8 cellular contexts compared by ENCODE assay signal in genomic region chr2:55268288-55268906, GRCh38. TPM values are rescaled to one million over a fixed set of nuclear protein-coding genes. Genes with fewer than 3 reads are reported as not detected.
DNase-seq lines count a peak whose midpoint lies in the region; ATAC-seq and TF ChIP-seq lines count a peak whose summit lies in the region.

No MANE protein-coding gene starts in this region.

- no peaks in the 10 kb centered on the region for H3K27me3 ChIP-seq in neural progenitor cell

- CTCF ChIA-PET in OCI-LY7 (lab: Charles Lee; ENCODE audit: unreplicated experiment): interaction anchor here (0.6 kb wide), 1 partner anchor 17 kb away, joined by 3 read pairs; no protein-coding TSS in a partner anchor

- H3K4me3 ChIP-seq in OCI-LY7 (ENCODE audit: low read depth, low read length, poor library complexity, severe bottlenecking) (peak overlapping the region; percentile 85), neural progenitor cell (peak overlapping the region; percentile 94)

- H3K9me3 Mint-ChIP-seq in effector memory CD8-positive, alpha-beta T cell: no peaks in the 10 kb centered on the region
- H3K9me3 Mint-ChIP-seq in neural progenitor cell: no peaks in the 10 kb centered on the region

- intact Hi-C loops in OCI-LY7 (cut with micrococcal nuclease; ENCODE audit: unreplicated experiment): no loop called here

- TF ChIP-seq CTCF in OCI-LY7 (conservative IDR thresholded peaks at IDR 0.05; ENCODE audit: low read length) (no peak), neural progenitor cell (IDR thresholded peaks at IDR 0.05) (no peak)

- peaks cover 38% of the 10 kb centered on the region for H3K36me3 Mint-ChIP-seq in effector memory CD8-positive, alpha-beta T cell (ENCODE audit: insufficient read depth)
- peaks cover 2% of the 10 kb centered on the region for H3K36me3 Mint-ChIP-seq in neural progenitor cell

- peaks cover 15% of the 10 kb centered on the region for H3F3A ChIP-seq in neural progenitor cell (ENCODE audit: low read depth)

- H3K4me2 ChIP-seq in OCI-LY7 (ENCODE audit: low read length): peak overlapping the region; percentile 78
- H3K4me2 ChIP-seq in neural progenitor cell: peak overlapping the region; percentile 93

- no peaks in the 10 kb centered on the region for H3K9me2 ChIP-seq in OCI-LY7 (ENCODE audit: insufficient read depth, low read length)

- H3K4me1 Mint-ChIP-seq in effector memory CD8-positive, alpha-beta T cell (ENCODE audit: low read depth in 2 of 2): peaks cover 9 to 18% of the 10 kb centered on the region in 2 donors
- H3K4me1 Mint-ChIP-seq in neural progenitor cell: peaks cover 14% of the 10 kb centered on the region

- no peaks in the 10 kb centered on the region for H4K20me1 ChIP-seq in OCI-LY7 (ENCODE audit: insufficient read depth, low read length)
- no peaks in the 10 kb centered on the region for H4K20me1 ChIP-seq in neural progenitor cell (ENCODE audit: low read depth)

- peak overlapping the region; percentile 66 for H3K27ac ChIP-seq in OCI-LY7 (ENCODE audit: low read depth, low read length, poor library complexity, severe bottlenecking)
- peak overlapping the region; percentile 64 for H3K27ac ChIP-seq in neural progenitor cell

- peak overlapping the region; percentile 80 for H3K9ac ChIP-seq in ES-I3 (ENCODE audit: low read depth, low read length)
- peak overlapping the region; percentile 85 for H3K9ac ChIP-seq in neural progenitor cell

- POLR2A ChIA-PET in OCI-LY7 (lab: Charles Lee): interaction anchor here (0.6 to 1.2 kb wide), 3 partner anchors 149 to 448 kb away, joined by 3 to 4 read pairs (median 4); no protein-coding TSS in a partner anchor

- H3K27me3 Mint-ChIP-seq in effector memory CD8-positive, alpha-beta T cell: peaks cover 5 to 6% of the 10 kb centered on the region in 2 donors
- H3K27me3 Mint-ChIP-seq in neural progenitor cell (ENCODE audit: insufficient read depth, low read depth): peaks cover 8% of the 10 kb centered on the region

- H3K4me3 Mint-ChIP-seq in effector memory CD8-positive, alpha-beta T cell: peak overlapping the region; percentile 91 to 99
- H3K4me3 Mint-ChIP-seq in neural progenitor cell: peak overlapping the region; percentile 91

- H2AFZ ChIP-seq in OCI-LY7 (ENCODE audit: low read length): peak overlapping the region; percentile 93
- peak overlapping the region; percentile 99 for H2AFZ ChIP-seq in neural progenitor cell (replicated peaks)

- H3K36me3 ChIP-seq in ES-I3 (ENCODE audit: insufficient read depth, low read length) (peaks cover 5% of the 10 kb centered on the region), OCI-LY7 (ENCODE audit: insufficient read depth, low read length) (peaks cover 34% of the 10 kb centered on the region), neural progenitor cell (peaks cover 3% of the 10 kb centered on the region)

- H3K9me3 ChIP-seq in ES-I3 (ENCODE audit: control insufficient read depth, insufficient read depth, low read length) (no peaks in the 10 kb centered on the region), OCI-LY7 (ENCODE audit: low read length) (no peaks in the 10 kb centered on the region), neural progenitor cell (ENCODE audit: low read depth) (no peaks in the 10 kb centered on the region)

- H3K4me1 ChIP-seq in ES-I3 (ENCODE audit: insufficient read depth, low read length): no peaks in the 10 kb centered on the region
- H3K4me1 ChIP-seq in OCI-LY7 (ENCODE audit: insufficient read depth, low read length, poor library complexity, severe bottlenecking): peaks cover 9% of the 10 kb centered on the region
- H3K4me1 ChIP-seq in neural progenitor cell: peaks cover 5% of the 10 kb centered on the region

- H3K27ac Mint-ChIP-seq in effector memory CD8-positive, alpha-beta T cell: peak overlapping the region; percentile 97 to 99
- H3K27ac Mint-ChIP-seq in neural progenitor cell: peak overlapping the region; percentile 73

- DNase-seq in OCI-LY7 (ENCODE audit: low spot score) (peak; percentile 37), neural progenitor cell (ENCODE audit: low spot score) (peak; percentile 12), UCSD-AML1 (lab: John Stamatoyannopoulos, UW; ENCODE audit: unreplicated experiment) (no peak), NCI-H1092 treated with DMSO at 0.1 percent for 48 hours (lab: John Stamatoyannopoulos, UW) (no peak), DMS79 (lab: John Stamatoyannopoulos, UW) (no peak)
- DNase-seq in effector memory CD8-positive, alpha-beta T cell: no peak

- peaks cover 10% of the 10 kb centered on the region; the same call in 1 of the 2 replicates for H3K79me2 ChIP-seq in OCI-LY7 (ENCODE audit: insufficient read depth, low read depth, low read length)
- H3K79me2 ChIP-seq in neural progenitor cell (ENCODE audit: low read depth): peaks cover 13% of the 10 kb centered on the region

- TSS peak; percentile 95 for BruUV-seq in OCI-LY7 (replicated peaks; lab: Mats Ljungman, UMichigan)

- no peak for ATAC-seq in effector memory CD8-positive, alpha-beta T cell (replicated peaks)
- no peak for ATAC-seq in HG02885 (IDR thresholded peaks at IDR 0.05; ENCODE audit: poor library complexity, unreplicated experiment)

RNA-seq across cellular contexts. Expression of gene MTIF2, which starts 0.6 kb away (rescaled TPM):
- total RNA-seq in OCI-LY7 (2014; rRNA removed; shearing (Covaris generic)): 33.5 and 41.4 TPM in 2 replicates
- total RNA-seq in OCI-LY7 (2022) (44.3 and 47.1 TPM in 2 replicates), neural progenitor cell (ENCODE audit: low replicate concordance) (34.1 and 39.2 TPM in 2 replicates)

RNA-seq across cellular contexts. Expression of gene RPS27A, which starts 35.9 kb away (rescaled TPM):
- total RNA-seq in OCI-LY7 (2014; rRNA removed; shearing (Covaris generic)): 1,716 and 1,995 TPM in 2 replicates
- 1,406 and 1,456 TPM in 2 replicates for total RNA-seq in OCI-LY7 (2022)
- 2,670 and 2,741 TPM in 2 replicates for total RNA-seq in neural progenitor cell (ENCODE audit: low replicate concordance)

RNA-seq across cellular contexts. Expression of gene CLHC1, which starts 36.3 kb away (rescaled TPM):
- 12.4 and 28.5 TPM in 2 replicates for total RNA-seq in OCI-LY7 (2014; rRNA removed; shearing (Covaris generic))
- total RNA-seq in OCI-LY7 (2022): 28.5 and 32.1 TPM in 2 replicates
- total RNA-seq in neural progenitor cell (ENCODE audit: low replicate concordance): 23.2 and 24.6 TPM in 2 replicates

Comparison
In these comparisons a context has a peak if more than half of its experiments do, and no peak if none do; other contexts are left out.
1. DNase-seq: peak in OCI-LY7 (single experiment) and neural progenitor cell (single experiment); none in effector memory CD8-positive, alpha-beta T cell (0 of 3), UCSD-AML1 (single experiment), NCI-H1092 treated with DMSO at 0.1 percent for 48 hours (single experiment) and DMS79 (single experiment).